ENCODE assay signal across 28 cellular contexts in the genomic region with DNA sequence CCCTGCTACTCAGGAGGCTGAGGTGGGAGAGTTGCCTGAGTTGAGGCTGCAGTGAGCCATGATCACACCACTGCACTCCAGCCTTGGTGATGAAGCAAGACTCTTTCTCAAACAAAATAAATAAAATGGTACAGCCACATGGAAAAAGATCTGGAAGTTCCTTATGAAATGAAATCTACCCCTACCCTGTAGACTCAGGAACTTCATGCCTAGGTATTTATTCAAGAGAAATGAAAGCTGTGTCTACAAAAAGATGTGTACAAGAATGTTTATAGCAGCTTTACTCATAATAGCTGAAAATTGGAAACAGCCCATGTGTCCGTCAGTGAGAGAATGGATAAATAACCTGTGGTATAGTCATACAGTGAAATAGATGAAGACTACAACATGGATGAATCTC.
"Had no signal": no experiment of that assay in that cellular context is flagged by ENCODE, and none has a peak within 500 bp of the region (broad histone marks: within the 10 kb centered on the region; RNA-seq: fewer than 3 reads in every experiment).

No MANE protein-coding gene starts in this region.

- H3K27me3 ChIP-seq: stomach, testis, thyroid gland, tibial artery, tibial nerve, transverse colon, upper lobe of left lung, upper lobe of right lung, uterus, vagina had no signal

- H3K27me3 Mint-ChIP-seq: stimulated activated memory B cell treated with anti-CD40 and anti-IgM and Interleukin-4, amounts not matched to agents 10 μg/mL and 1 μg/mL and 100 μg/mL, for 72 hours; stimulated activated naive B cell treated with anti-CD40 and anti-IgM and Interleukin-4, amounts not matched to agents 10 μg/mL and 1 μg/mL and 100 μg/mL, for 72 hours; type B pancreatic cell had no signal

- H3K36me3 Mint-ChIP-seq: stimulated activated effector memory CD8-positive, alpha-beta T cell treated with anti-CD3 and anti-CD28 coated beads, Interleukin-12 subunit alpha, Interleukin-12 subunit beta, amount 100 ng/mL, for 72 hours; type B pancreatic cell had no signal

- DNase-seq: stimulated activated CD4-positive, alpha-beta T cell treated with anti-CD3 and anti-CD28 coated beads, Interleukin-2, amount 100 ng/mL, for 48 hours; stimulated activated CD4-positive, alpha-beta T cell treated with anti-CD3 and anti-CD28 coated beads, Interleukin-4, amount 100 ng/mL, for 1 hour; stimulated activated CD4-positive, alpha-beta T cell treated with anti-CD3 and anti-CD28 coated beads, Interleukin-4, amount 100 ng/mL, for 24 hours; stimulated activated CD4-positive, alpha-beta T cell treated with anti-CD3 and anti-CD28 coated beads, Interleukin-4, amount 100 ng/mL, for 4 hours; stimulated activated CD8-positive, alpha-beta memory T cell treated with anti-CD3 and anti-CD28 coated beads, Interleukin-4, amount 100 ng/mL, for 48 hours; stimulated activated naive B cell treated with anti-CD40 and anti-IgM and Interleukin-4, amounts not matched to agents 10 μg/mL and 1 μg/mL and 100 μg/mL, for 72 hours; stimulated activated naive CD4-positive, alpha-beta T cell; stimulated activated naive CD4-positive, alpha-beta T cell treated with Interleukin-2 at 50 U/mL for 16 hours; stimulated activated naive CD8-positive, alpha-beta T cell treated with anti-CD3 and anti-CD28 coated beads, Interleukin-15, amount 100 ng/mL, for 72 hours; stimulated activated naive CD8-positive, alpha-beta T cell treated with anti-CD3 and anti-CD28 coated beads, Interleukin-15, Interleukin-2, amounts not matched to agents 100 U/mL and 50 U/mL, for 24 hours; stomach; substantia nigra; testis; thyroid gland; tibial artery; transverse colon; trophoblast cell; upper lobe of left lung; upper lobe of right lung; uterus had no signal

- H3K4me3 ChIP-seq: stomach, suprapubic skin, testis, thoracic aorta, thyroid gland, tibial artery, tibial nerve, transverse colon, upper lobe of left lung, upper lobe of right lung, uterus, vagina had no signal

- H3K9me3 ChIP-seq: testis, thyroid gland, upper lobe of right lung, uterus, vagina had no signal

- H3K4me3 Mint-ChIP-seq: stimulated activated effector memory CD8-positive, alpha-beta T cell treated with anti-CD3 and anti-CD28 coated beads, Interleukin-12 subunit alpha, Interleukin-12 subunit beta, amount 100 ng/mL, for 72 hours; stimulated activated memory B cell treated with anti-CD40 and anti-IgM and Interleukin-4, amounts not matched to agents 10 μg/mL and 1 μg/mL and 100 μg/mL, for 72 hours; stimulated activated naive B cell treated with anti-CD40 and anti-IgM and Interleukin-4, amounts not matched to agents 10 μg/mL and 1 μg/mL and 100 μg/mL, for 72 hours; stimulated activated naive CD8-positive, alpha-beta T cell treated with anti-CD3 and anti-CD28 coated beads, Interleukin-15, amount 100 ng/mL, for 72 hours; stimulated activated naive CD8-positive, alpha-beta T cell treated with anti-CD3 and anti-CD28 coated beads, Interleukin-15, Interleukin-2, amounts not matched to agents 100 ng/mL and 50 ng/mL, for 24 hours; type B pancreatic cell had no signal

- H3K27ac ChIP-seq: stomach, suprapubic skin, testis, thoracic aorta, thyroid gland, tibial artery, tibial nerve, transverse colon, upper lobe of left lung, upper lobe of right lung, uterus, vagina had no signal

- ATAC-seq: stimulated activated effector memory CD8-positive, alpha-beta T cell treated with anti-CD3 and anti-CD28 coated beads, Interleukin-12 subunit alpha, Interleukin-12 subunit beta, amount 100 ng/mL, for 72 hours; stimulated activated memory B cell treated with anti-CD40 and anti-IgM and Interleukin-4, amounts not matched to agents 10 μg/mL and 1 μg/mL and 100 μg/mL, for 72 hours; stimulated activated naive B cell treated with anti-CD40 and anti-IgM and Interleukin-4, amounts not matched to agents 10 μg/mL and 1 μg/mL and 100 μg/mL, for 72 hours; stimulated activated naive CD8-positive, alpha-beta T cell treated with anti-CD3 and anti-CD28 coated beads, Interleukin-15, amount 100 ng/mL, for 72 hours; stimulated activated naive CD8-positive, alpha-beta T cell treated with anti-CD3 and anti-CD28 coated beads, Interleukin-15, Interleukin-2, amounts not matched to agents 100 U/mL and 50 U/mL, for 24 hours; upper lobe of right lung had no signal

- H3K27ac Mint-ChIP-seq: stimulated activated effector memory CD8-positive, alpha-beta T cell treated with anti-CD3 and anti-CD28 coated beads, Interleukin-12 subunit alpha, Interleukin-12 subunit beta, amount 100 ng/mL, for 72 hours; stimulated activated memory B cell treated with anti-CD40 and anti-IgM and Interleukin-4, amounts not matched to agents 10 μg/mL and 1 μg/mL and 100 μg/mL, for 72 hours; stimulated activated naive B cell treated with anti-CD40 and anti-IgM and Interleukin-4, amounts not matched to agents 10 μg/mL and 1 μg/mL and 100 μg/mL, for 72 hours; stimulated activated naive CD8-positive, alpha-beta T cell treated with anti-CD3 and anti-CD28 coated beads, Interleukin-15, amount 100 ng/mL, for 72 hours; stimulated activated naive CD8-positive, alpha-beta T cell treated with anti-CD3 and anti-CD28 coated beads, Interleukin-15, Interleukin-2, amounts not matched to agents 100 ng/mL and 50 ng/mL, for 24 hours; type B pancreatic cell had no signal

- H3K4me1 ChIP-seq: testis, thyroid gland, tibial artery, tibial nerve, transverse colon, upper lobe of right lung, uterus, vagina had no signal

- H3K36me3 ChIP-seq: stomach, suprapubic skin, thoracic aorta, thyroid gland, tibial artery, transverse colon, upper lobe of left lung, upper lobe of right lung, uterus, vagina had no signal

- H3K4me1 Mint-ChIP-seq: stimulated activated effector memory CD8-positive, alpha-beta T cell treated with anti-CD3 and anti-CD28 coated beads, Interleukin-12 subunit alpha, Interleukin-12 subunit beta, amount 100 ng/mL, for 72 hours; stimulated activated memory B cell treated with anti-CD40 and anti-IgM and Interleukin-4, amounts not matched to agents 10 μg/mL and 1 μg/mL and 100 μg/mL, for 72 hours; stimulated activated naive CD8-positive, alpha-beta T cell treated with anti-CD3 and anti-CD28 coated beads, Interleukin-15, amount 100 ng/mL, for 72 hours had no signal
